2 cellular contexts compared by ENCODE assay signal in genomic region chr1:61699893-61700851, GRCh38.
TF ChIP-seq lines count a peak whose summit lies in the region.

No MANE protein-coding gene starts in this region.

TF ChIP-seq in GM12878, 131 proteins besides CTCF, POLR2A, EP300 and RAD21:
- no peak for TF ChIP-seq ATF7 (IDR thresholded peaks at IDR 0.05; ENCODE audit: low read depth)
- no peak for TF ChIP-seq TARDBP (IDR thresholded peaks at IDR 0.05; ENCODE audit: borderline replicate concordance)
- TF ChIP-seq MEF2A (IDR thresholded peaks at IDR 0.05; ENCODE audit: insufficient read depth, low read depth, low read length): no peak
- no peak for TF ChIP-seq SPI1 (IDR thresholded peaks at IDR 0.05; ENCODE audit: borderline replicate concordance, insufficient read depth, low read depth, low read length)
- no peak for TF ChIP-seq GATAD2B (conservative IDR thresholded peaks at IDR 0.05; ENCODE audit: low read depth)
- TF ChIP-seq NBN (IDR thresholded peaks at IDR 0.05): no peak
- TF ChIP-seq, protein P1, sequence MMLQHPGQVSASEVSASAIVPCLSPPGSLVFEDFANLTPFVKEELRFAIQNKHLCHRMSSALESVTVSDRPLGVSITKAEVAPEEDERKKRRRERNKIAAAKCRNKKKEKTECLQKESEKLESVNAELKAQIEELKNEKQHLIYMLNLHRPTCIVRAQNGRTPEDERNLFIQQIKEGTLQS (IDR thresholded peaks at IDR 0.05; ENCODE audit: borderline replicate concordance, extremely low read depth, low read depth, low read length): no peak
- no peak for TF ChIP-seq CBX5 (IDR thresholded peaks at IDR 0.05; ENCODE audit: low read depth)
- no peak for TF ChIP-seq KLF5 (IDR thresholded peaks at IDR 0.05; ENCODE audit: partially characterized antibody)
- TF ChIP-seq TCF3 (IDR thresholded peaks at IDR 0.05; ENCODE audit: borderline replicate concordance, insufficient read depth, low read depth, low read length): no peak
- TF ChIP-seq FOXK2 (IDR thresholded peaks at IDR 0.05): no peak
- no peak for TF ChIP-seq TAF1 (IDR thresholded peaks at IDR 0.05; ENCODE audit: borderline replicate concordance, low read depth, low read length)

TF ChIP-seq in liver, 16 proteins besides CTCF, POLR2A, EP300 and RAD21:
- TF ChIP-seq NR2F2 (IDR thresholded peaks at IDR 0.05) (no peak), RXRA (IDR thresholded peaks at IDR 0.05) (peak; percentile 26 to 41), FOXA1 (IDR thresholded peaks at IDR 0.05) (no peak), GABPA (IDR thresholded peaks at IDR 0.05 in 1 of 2, conservative IDR thresholded peaks at IDR 0.05 in 1 of 2) (no peak), FOXA2 (IDR thresholded peaks at IDR 0.05) (no peak), ZBTB33 (IDR thresholded peaks at IDR 0.05) (no peak), EGR1 (IDR thresholded peaks at IDR 0.05; ENCODE audit: low read depth in 2 of 2) (no peak), TAF1 (conservative IDR thresholded peaks at IDR 0.05) (no peak)
- TF ChIP-seq, protein P2, sequence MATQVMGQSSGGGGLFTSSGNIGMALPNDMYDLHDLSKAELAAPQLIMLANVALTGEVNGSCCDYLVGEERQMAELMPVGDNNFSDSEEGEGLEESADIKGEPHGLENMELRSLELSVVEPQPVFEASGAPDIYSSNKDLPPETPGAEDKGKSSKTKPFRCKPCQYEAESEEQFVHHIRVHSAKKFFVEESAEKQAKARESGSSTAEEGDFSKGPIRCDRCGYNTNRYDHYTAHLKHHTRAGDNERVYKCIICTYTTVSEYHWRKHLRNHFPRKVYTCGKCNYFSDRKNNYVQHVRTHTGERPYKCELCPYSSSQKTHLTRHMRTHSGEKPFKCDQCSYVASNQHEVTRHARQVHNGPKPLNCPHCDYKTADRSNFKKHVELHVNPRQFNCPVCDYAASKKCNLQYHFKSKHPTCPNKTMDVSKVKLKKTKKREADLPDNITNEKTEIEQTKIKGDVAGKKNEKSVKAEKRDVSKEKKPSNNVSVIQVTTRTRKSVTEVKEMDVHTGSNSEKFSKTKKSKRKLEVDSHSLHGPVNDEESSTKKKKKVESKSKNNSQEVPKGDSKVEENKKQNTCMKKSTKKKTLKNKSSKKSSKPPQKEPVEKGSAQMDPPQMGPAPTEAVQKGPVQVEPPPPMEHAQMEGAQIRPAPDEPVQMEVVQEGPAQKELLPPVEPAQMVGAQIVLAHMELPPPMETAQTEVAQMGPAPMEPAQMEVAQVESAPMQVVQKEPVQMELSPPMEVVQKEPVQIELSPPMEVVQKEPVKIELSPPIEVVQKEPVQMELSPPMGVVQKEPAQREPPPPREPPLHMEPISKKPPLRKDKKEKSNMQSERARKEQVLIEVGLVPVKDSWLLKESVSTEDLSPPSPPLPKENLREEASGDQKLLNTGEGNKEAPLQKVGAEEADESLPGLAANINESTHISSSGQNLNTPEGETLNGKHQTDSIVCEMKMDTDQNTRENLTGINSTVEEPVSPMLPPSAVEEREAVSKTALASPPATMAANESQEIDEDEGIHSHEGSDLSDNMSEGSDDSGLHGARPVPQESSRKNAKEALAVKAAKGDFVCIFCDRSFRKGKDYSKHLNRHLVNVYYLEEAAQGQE (IDR thresholded peaks at IDR 0.05): no peak
